In the genomic region with DNA sequence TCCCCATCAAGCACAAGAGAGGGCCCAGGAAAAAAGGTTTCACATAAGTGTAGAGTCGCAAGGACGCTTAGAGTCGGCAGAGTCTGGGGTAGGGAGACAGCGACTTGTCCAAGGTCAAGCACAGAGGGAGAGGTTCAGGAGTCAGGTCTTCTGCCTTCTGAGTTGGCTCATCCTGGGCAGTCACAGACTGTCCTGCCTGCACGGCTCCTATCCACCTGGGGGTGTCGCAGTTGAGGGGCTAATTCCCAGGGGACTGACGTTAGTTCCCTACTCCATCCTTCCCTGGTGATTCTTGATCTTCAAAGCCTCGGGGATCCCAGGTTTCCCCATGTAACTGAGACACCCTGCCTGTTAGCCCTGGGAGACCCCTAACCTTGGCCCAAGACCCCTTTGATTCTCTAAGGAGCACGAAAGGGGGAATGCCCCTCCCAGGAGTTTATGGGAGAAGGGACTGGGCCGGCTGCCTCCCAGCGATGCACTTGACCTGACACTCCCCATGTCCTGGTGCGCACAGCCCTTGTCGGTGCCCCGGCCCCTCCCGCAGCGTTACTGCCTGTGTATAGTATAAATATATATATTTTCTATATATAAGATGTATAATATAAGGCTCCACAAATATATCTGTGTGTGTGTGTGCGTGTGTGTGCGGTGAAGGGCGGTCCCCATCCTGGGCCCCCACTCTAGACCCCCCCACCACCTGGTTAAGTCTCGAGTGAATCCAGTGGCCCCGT, we compare ENCODE assay signal across 10 cellular contexts. TPM values are rescaled to one million over a fixed set of nuclear protein-coding genes. Genes with fewer than 3 reads are reported as not detected.
A peak's percentile ranks its signal among the peaks of the same experiment; 100 is the strongest.
DNase-seq lines count a peak whose midpoint lies in the region; ATAC-seq and TF ChIP-seq lines count a peak whose summit lies in the region.
"Had no signal": no experiment of that assay in that cellular context is flagged by ENCODE, and none has a peak within 500 bp of the region (broad histone marks: within the 10 kb centered on the region; RNA-seq: fewer than 3 reads in every experiment).

No MANE protein-coding gene starts in this region.

- intact Hi-C loops in heart left ventricle (cut with DNase I) (loop anchor here in 1 of 10 donors (5.0 kb wide), 1 partner anchor 33 kb away; no protein-coding TSS in a partner anchor), cardiac septum (cut with DNase I) (no loop called here), Panc1 (cut with micrococcal nuclease; ENCODE audit: unreplicated experiment) (no loop called here), testis (cut with DNase I; ENCODE audit: low total_unique reads) (no loop called here)

- TF ChIP-seq CTCF in heart left ventricle (IDR thresholded peaks at IDR 0.05) (peak in 9 of 12 donors; percentile 10 to 44 (median 28)), Panc1 (IDR thresholded peaks at IDR 0.05) (no peak), fibroblast of villous mesenchyme (IDR thresholded peaks at IDR 0.05; ENCODE audit: insufficient read depth, low read depth, low read length) (peak; percentile 45), testis (IDR thresholded peaks at IDR 0.05) (peak; percentile 20 to 26 (median 22))

- DNase-seq in heart left ventricle (peak in 1 of 5 donors; percentile 45), cardiac septum (ENCODE audit: low spot score) (no peak), Panc1 (ENCODE audit: low read depth, low spot score) (no peak), fibroblast of villous mesenchyme (ENCODE audit: low read depth) (peak; percentile 27), testis (peak; percentile 37), germinal center (ENCODE audit: low spot score) (no peak)
- no peak for DNase-seq in activated CD4-positive, alpha-beta T cell treated with anti-CD3 and anti-CD28 coated beads, Interleukin-2, amount 50 U/mL, for 48 hours

- CTCF ChIA-PET in Panc1 (lab: Charles Lee), result interaction anchor here (0.7 kb wide), 1 partner anchor 13 kb away, joined by 3 read pairs; no protein-coding TSS in a partner anchor

- H3K27me3 ChIP-seq in heart left ventricle, result no peaks in the 10 kb centered on the region
- H3K27me3 ChIP-seq in Panc1 (ENCODE audit: control insufficient read depth, insufficient read depth, low read length), result no peaks in the 10 kb centered on the region
- no peaks in the 10 kb centered on the region for H3K27me3 ChIP-seq in testis
- H3K27me3 ChIP-seq: pancreas, SJCRH30 had no signal

- TF ChIP-seq POLR2A in heart left ventricle (IDR thresholded peaks at IDR 0.05), result no peak
- TF ChIP-seq POLR2A in testis (IDR thresholded peaks at IDR 0.05), result no peak

- no peak overlapping the region for H3K27ac ChIP-seq in heart left ventricle
- no peak overlapping the region for H3K27ac ChIP-seq in Panc1 (ENCODE audit: low read length)
- no peak overlapping the region for H3K27ac ChIP-seq in testis
- H3K27ac ChIP-seq: pancreas, SJCRH30 had no signal

- WGBS in heart left ventricle, 4 donors, result 43 to 53% (median 45%) methylated on average over 21 of the region's 21 CpGs
- 49 to 50% methylated on average over 17 to 21 of the region's 21 CpGs for WGBS in testis, 2 donors

- H3K36me3 ChIP-seq in heart left ventricle, result peaks cover 0 to 3% (median 0%) of the 10 kb centered on the region in 9 donors
- H3K36me3 ChIP-seq in Panc1 (ENCODE audit: control insufficient read depth, insufficient read depth, low read length), result no peaks in the 10 kb centered on the region
- H3K36me3 ChIP-seq in testis (ENCODE audit: low read depth, missing control alignments), result no peaks in the 10 kb centered on the region
- H3K36me3 ChIP-seq: pancreas, SJCRH30 had no signal

- peak in 1 of 4 donors; percentile 52 for ATAC-seq in heart left ventricle
- peak; percentile 56; the same call in 1 of the 2 replicates for ATAC-seq in Panc1
- no peak for ATAC-seq in HG02571 (IDR thresholded peaks at IDR 0.05; ENCODE audit: unreplicated experiment)

- H3K9me3 ChIP-seq in heart left ventricle, result no peaks in the 10 kb centered on the region
- no peaks in the 10 kb centered on the region for H3K9me3 ChIP-seq in Panc1 (ENCODE audit: control insufficient read depth, insufficient read depth, low read depth, low read length)
- H3K9me3 ChIP-seq in testis, result no peaks in the 10 kb centered on the region
- H3K9me3 ChIP-seq: pancreas, SJCRH30 had no signal

- H3K4me3 ChIP-seq in heart left ventricle (no peak overlapping the region), Panc1 (ENCODE audit: low read depth in 2 of 2, low read length in 2 of 2) (no peak overlapping the region), fibroblast of villous mesenchyme (ENCODE audit: low read depth, low read length) (no peak overlapping the region), testis (no peak overlapping the region)
- H3K4me3 ChIP-seq: pancreas, SJCRH30 had no signal

- H3K4me1 ChIP-seq in heart left ventricle (peaks cover 0 to 16% (median 5%) of the 10 kb centered on the region in 12 donors), Panc1 (ENCODE audit: control insufficient read depth, insufficient read depth, low read length) (no peaks in the 10 kb centered on the region), testis (peaks cover 2% of the 10 kb centered on the region)
- H3K4me1 ChIP-seq: pancreas, SJCRH30 had no signal

- BruUV-seq in Panc1 (replicated peaks; lab: Mats Ljungman, UMichigan), result no TSS peak

- POLR2A ChIA-PET in Panc1 (lab: Charles Lee), result no interaction called here

- in situ Hi-C loops in Panc1 (cut with HindIII; ENCODE audit: low pct_unique_long_range_greater_than_20kb, low sequenced_read_pairs), result no loop called here

RNA-seq across cellular contexts. Expression of a gene that starts 14.7 kb away (rescaled TPM):
- 10 to 100 TPM; 14.5 to 21.7 (median 17.4) TPM for total RNA-seq in heart left ventricle
- 10 to 100 TPM; 17.8 to 18.1 TPM for polyA plus RNA-seq in heart left ventricle
- 20.6 TPM for total RNA-seq in cardiac septum
- total RNA-seq in Panc1 (2021; ENCODE audit: unreplicated experiment), result 18.9 TPM
- polyA plus RNA-seq in Panc1 (2012; ENCODE audit: insufficient read length), result 20.9 TPM
- total RNA-seq in fibroblast of villous mesenchyme, result 11.6 and 13.4 TPM in 2 replicates
- 10 to 100 TPM; 29.8 to 35.7 TPM for total RNA-seq in testis
- 21.9 TPM for polyA plus RNA-seq in testis (ENCODE audit: insufficient read depth, low read depth, low replicate concordance)

RNA-seq across cellular contexts. Expression of a gene that starts 35.1 kb away (rescaled TPM):
- total RNA-seq in heart left ventricle (10 to 100 TPM; 20.0 to 49.9 (median 38.6) TPM), cardiac septum (41.1 TPM), Panc1 (2021; ENCODE audit: unreplicated experiment) (17.8 TPM), fibroblast of villous mesenchyme (8.6 and 12.2 TPM in 2 replicates), testis (10 to 100 TPM; 20.4 to 32.5 TPM)
- polyA plus RNA-seq in heart left ventricle (10 to 100 TPM; 39.3 to 41.9 TPM), testis (ENCODE audit: insufficient read depth, low read depth, low replicate concordance) (46.8 TPM)
- 47.0 TPM for polyA plus RNA-seq in Panc1 (2012; ENCODE audit: insufficient read length)

Comparison
In these comparisons a context has a peak if more than half of its experiments do, and no peak if none do; other contexts are left out.
1. DNase-seq: peak in fibroblast of villous mesenchyme (single experiment) and testis (single experiment); none in cardiac septum (single experiment), Panc1 (single experiment), activated CD4-positive, alpha-beta T cell treated with anti-CD3 and anti-CD28 coated beads, Interleukin-2, amount 50 U/mL, for 48 hours (0 of 2) and germinal center (single experiment).